Comparison of ENCODE assay signal across 22 cellular contexts in the genomic region with DNA sequence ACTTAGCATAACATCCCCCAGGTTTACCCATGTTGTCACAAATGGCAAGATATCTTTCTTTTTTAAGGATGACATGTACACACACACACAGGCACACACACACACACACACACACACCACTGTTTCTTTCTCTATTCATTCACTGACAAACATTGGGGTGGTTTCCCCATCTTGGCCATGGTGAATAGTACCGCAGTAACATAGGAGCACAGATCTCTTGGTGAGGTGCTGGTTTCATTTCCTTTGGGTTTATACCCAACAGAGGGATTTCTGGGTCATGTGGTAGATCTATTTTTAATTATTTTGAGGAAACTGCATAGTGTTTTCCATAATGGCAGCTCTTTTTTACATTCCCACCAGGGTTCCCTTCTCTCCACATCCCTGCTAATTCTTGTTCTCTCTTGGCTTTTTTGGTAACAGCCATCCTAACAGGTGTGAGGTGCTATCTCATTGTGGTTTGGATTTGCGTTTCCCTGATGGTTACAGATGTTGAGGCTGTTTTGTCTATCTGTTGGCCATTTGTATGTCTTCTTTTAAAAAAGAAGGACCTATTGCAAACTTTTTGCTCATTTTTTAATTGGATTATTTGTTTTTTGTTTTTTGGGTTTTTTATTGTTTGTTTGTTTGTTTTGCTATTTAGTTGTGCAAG.
"Had no signal": no experiment of that assay in that cellular context is flagged by ENCODE, and none has a peak within 500 bp of the region (broad histone marks: within the 10 kb centered on the region; RNA-seq: fewer than 3 reads in every experiment).

No MANE protein-coding gene starts in this region.

- H3K4me3 ChIP-seq: coronary artery, gastroesophageal sphincter, prostate gland, right atrium auricular region, thyroid gland had no signal

- ATAC-seq: activated CD8-positive, alpha-beta memory T cell treated with anti-CD3 and anti-CD28 coated beads, Interleukin-2, amount 10 ng/mL, durations not matched to agents 7 days and 5 days; activated CD8-positive, alpha-beta T cell treated with anti-CD3 and anti-CD28 coated beads for 36 hours; gastroesophageal sphincter; left ventricle myocardium superior; natural killer cell treated with Interleukin-12 subunit alpha and Interleukin-12 subunit beta and Interleukin-15 and Interleukin-18, amount 100 ng/mL, for 72 hours had no signal

- H3K4me1 ChIP-seq: gastroesophageal sphincter, prostate gland, right atrium auricular region had no signal

- H3K36me3 ChIP-seq: gastroesophageal sphincter, prostate gland, right atrium auricular region, thyroid gland had no signal

- H3K27ac ChIP-seq: coronary artery, gastroesophageal sphincter, prostate gland, right atrium auricular region, thyroid gland, VCaP had no signal

- DNase-seq: activated CD4-positive, alpha-beta T cell treated with anti-CD3 and anti-CD28 coated beads, Interleukin-2, amount 10 ng/mL, durations not matched to agents 7 days and 5 days; activated CD4-positive, CD25-positive, alpha-beta regulatory T cell treated with anti-CD3 and anti-CD28 coated beads, Interleukin-2, amount 50 U/mL, for 72 hours; activated CD8-positive, alpha-beta memory T cell treated with anti-CD3 and anti-CD28 coated beads, Interleukin-2, amount 10 ng/mL, durations not matched to agents 7 days and 5 days; activated CD8-positive, alpha-beta T cell treated with anti-CD3 and anti-CD28 coated beads for 36 hours; activated effector memory CD4-positive, alpha-beta T cell treated with anti-CD3 and anti-CD28 coated beads, Interleukin-2, amount 50 U/mL, for 16 hours; activated naive CD4-positive, alpha-beta T cell treated with anti-CD3 and anti-CD28 coated beads, Interleukin-2, amount 10 ng/mL, durations not matched to agents 7 days and 5 days; activated T-cell treated with anti-CD3 and anti-CD28 coated beads for 4 hours; amygdala; cerebellar nuclear complex; endodermal cell; head of caudate nucleus; hypothalamus; left ventricle myocardium superior; stimulated activated CD4-positive, alpha-beta T cell treated with anti-CD3 and anti-CD28 coated beads, Interleukin-4, amount 100 ng/mL, for 4 hours; substantia nigra; thyroid gland had no signal

- H3K9me3 ChIP-seq: gastroesophageal sphincter, prostate gland, right atrium auricular region, thyroid gland had no signal

- H3K27me3 ChIP-seq: gastroesophageal sphincter, right atrium auricular region, thyroid gland had no signal
